In genomic region chr9:86839522-86839921, GRCh38 we compare ENCODE assay signal across 20 cellular contexts.
DNase-seq lines count a peak whose midpoint lies in the region; ATAC-seq, FAIRE-seq and TF ChIP-seq lines count a peak whose summit lies in the region.
"Had no signal": no experiment of that assay in that cellular context is flagged by ENCODE, and none has a peak within 500 bp of the region (broad histone marks: within the 10 kb centered on the region; RNA-seq: fewer than 3 reads in every experiment).

No MANE protein-coding gene starts in this region.

- H3K27me3 ChIP-seq in Loucy (ENCODE audit: insufficient read depth, low read length, poor library complexity, severe bottlenecking) (no peaks in the 10 kb centered on the region), gastroesophageal sphincter (no peaks in the 10 kb centered on the region), right atrium auricular region (no peaks in the 10 kb centered on the region), body of pancreas (no peaks in the 10 kb centered on the region)

- TF ChIP-seq POLR2A in gastroesophageal sphincter (IDR thresholded peaks at IDR 0.05), result no peak
- TF ChIP-seq POLR2A in body of pancreas (IDR thresholded peaks at IDR 0.05), result no peak

- H3K9me2 ChIP-seq in Loucy (replicated peaks; ENCODE audit: low read depth, low read length), result no peaks in the 10 kb centered on the region

- H4K20me1 ChIP-seq in Loucy (ENCODE audit: insufficient read depth, low read length, poor library complexity, severe bottlenecking), result no peaks in the 10 kb centered on the region

- H3K27ac ChIP-seq in gastroesophageal sphincter, result peak overlapping the region in 3 of 4 donors; percentile 36 to 49 (median 42)
- peak overlapping the region; percentile 19 to 46 for H3K27ac ChIP-seq in right atrium auricular region
- H3K27ac ChIP-seq in body of pancreas, result no peak overlapping the region
- H3K27ac ChIP-seq: C4-2B had no signal

- no peak overlapping the region for H3K9ac ChIP-seq in Loucy (ENCODE audit: low read depth, low read length, poor library complexity, severe bottlenecking)

- H3K36me3 ChIP-seq in Loucy (ENCODE audit: insufficient read depth, low read length) (no peaks in the 10 kb centered on the region), gastroesophageal sphincter (no peaks in the 10 kb centered on the region), right atrium auricular region (no peaks in the 10 kb centered on the region), body of pancreas (replicated peaks in 1 of 2; ENCODE audit: insufficient read depth in 1 of 2, low read depth in 2 of 2) (no peaks in the 10 kb centered on the region)

- FAIRE-seq in urothelium cell line (lab: Jason Lieb, UNC), result no peak
- FAIRE-seq: A204.1, D721Med, GM12892, GM18507, H1 had no signal

- H3K9me3 ChIP-seq in Loucy (ENCODE audit: insufficient read depth, low read depth, low read length) (no peaks in the 10 kb centered on the region), gastroesophageal sphincter (no peaks in the 10 kb centered on the region), right atrium auricular region (no peaks in the 10 kb centered on the region), body of pancreas (no peaks in the 10 kb centered on the region)
- H3K9me3 ChIP-seq: Caco-2 had no signal

- H3K4me2 ChIP-seq in Loucy (ENCODE audit: low read depth, low read length, poor library complexity, severe bottlenecking), result peak overlapping the region; percentile 47

- no peaks in the 10 kb centered on the region for H3F3A ChIP-seq in Loucy (ENCODE audit: low read depth)

- ATAC-seq in gastroesophageal sphincter (no peak), sciatic nerve (peak; percentile 50), body of pancreas (no peak), GM21529 (IDR thresholded peaks at IDR 0.05; ENCODE audit: unreplicated experiment) (no peak), GM21717 (IDR thresholded peaks at IDR 0.05; ENCODE audit: unreplicated experiment) (no peak)

- H2AFZ ChIP-seq in Loucy (ENCODE audit: low read length), result no peak overlapping the region

- peaks cover 57% of the 10 kb centered on the region for H3K4me1 ChIP-seq in Loucy (ENCODE audit: insufficient read depth, low read length, poor library complexity, severe bottlenecking)
- no peaks in the 10 kb centered on the region for H3K4me1 ChIP-seq in gastroesophageal sphincter
- no peaks in the 10 kb centered on the region for H3K4me1 ChIP-seq in right atrium auricular region
- H3K4me1 ChIP-seq in body of pancreas, result no peaks in the 10 kb centered on the region
- H3K4me1 ChIP-seq: Caco-2 had no signal

- no peak for DNase-seq in right atrium auricular region (ENCODE audit: low spot score)
- DNase-seq in sciatic nerve (ENCODE audit: low spot score), result no peak
- no peak for DNase-seq in body of pancreas
- no peak for DNase-seq in urothelium cell line (ENCODE audit: low spot score)
- DNase-seq: ACHN; Caco-2; CD4-positive, alpha-beta T cell; DMS79; GDM1; H9 had no signal

- TF ChIP-seq CTCF in Loucy (conservative IDR thresholded peaks at IDR 0.05; ENCODE audit: low read length), result no peak
- TF ChIP-seq CTCF in gastroesophageal sphincter (IDR thresholded peaks at IDR 0.05), result no peak
- no peak for TF ChIP-seq CTCF in right atrium auricular region (IDR thresholded peaks at IDR 0.05)
- no peak for TF ChIP-seq CTCF in body of pancreas (IDR thresholded peaks at IDR 0.05)

- no peaks in the 10 kb centered on the region for H3K79me2 ChIP-seq in Loucy (ENCODE audit: insufficient read depth, low read length)

- 61 to 90% methylated on average over 3 of the region's 3 CpGs for WGBS in gastroesophageal sphincter (ENCODE audit: low coverage in 1 of 2), 2 donors
- WGBS in body of pancreas, 2 donors, result 92 to 94% methylated on average over 3 of the region's 3 CpGs

- intact Hi-C loops in sciatic nerve (cut with DNase I) (no loop called here), body of pancreas (cut with DNase I) (no loop called here)

- H3K4me3 ChIP-seq in Loucy (ENCODE audit: low read length, poor library complexity, severe bottlenecking), result no peak overlapping the region
- H3K4me3 ChIP-seq in gastroesophageal sphincter, result no peak overlapping the region
- H3K4me3 ChIP-seq in right atrium auricular region, result no peak overlapping the region
- no peak overlapping the region for H3K4me3 ChIP-seq in body of pancreas

- TF ChIP-seq EP300 in gastroesophageal sphincter (IDR thresholded peaks at IDR 0.05), result no peak

Comparison
In these comparisons a context has a peak if more than half of its experiments do, and no peak if none do; other contexts are left out.
1. H3K27ac ChIP-seq: peak in gastroesophageal sphincter (3 of 4) and right atrium auricular region (2 of 2); none in body of pancreas (0 of 4).